1 cellular context compared by ENCODE assay signal in genomic region chr7:105656922-105657521, GRCh38.
TF ChIP-seq lines count a peak whose summit lies in the region.

No MANE protein-coding gene starts in this region.

TF ChIP-seq in GM23338, 12 proteins besides CTCF, POLR2A, EP300 and RAD21 (continued from another document):
- TF ChIP-seq, protein P1, sequence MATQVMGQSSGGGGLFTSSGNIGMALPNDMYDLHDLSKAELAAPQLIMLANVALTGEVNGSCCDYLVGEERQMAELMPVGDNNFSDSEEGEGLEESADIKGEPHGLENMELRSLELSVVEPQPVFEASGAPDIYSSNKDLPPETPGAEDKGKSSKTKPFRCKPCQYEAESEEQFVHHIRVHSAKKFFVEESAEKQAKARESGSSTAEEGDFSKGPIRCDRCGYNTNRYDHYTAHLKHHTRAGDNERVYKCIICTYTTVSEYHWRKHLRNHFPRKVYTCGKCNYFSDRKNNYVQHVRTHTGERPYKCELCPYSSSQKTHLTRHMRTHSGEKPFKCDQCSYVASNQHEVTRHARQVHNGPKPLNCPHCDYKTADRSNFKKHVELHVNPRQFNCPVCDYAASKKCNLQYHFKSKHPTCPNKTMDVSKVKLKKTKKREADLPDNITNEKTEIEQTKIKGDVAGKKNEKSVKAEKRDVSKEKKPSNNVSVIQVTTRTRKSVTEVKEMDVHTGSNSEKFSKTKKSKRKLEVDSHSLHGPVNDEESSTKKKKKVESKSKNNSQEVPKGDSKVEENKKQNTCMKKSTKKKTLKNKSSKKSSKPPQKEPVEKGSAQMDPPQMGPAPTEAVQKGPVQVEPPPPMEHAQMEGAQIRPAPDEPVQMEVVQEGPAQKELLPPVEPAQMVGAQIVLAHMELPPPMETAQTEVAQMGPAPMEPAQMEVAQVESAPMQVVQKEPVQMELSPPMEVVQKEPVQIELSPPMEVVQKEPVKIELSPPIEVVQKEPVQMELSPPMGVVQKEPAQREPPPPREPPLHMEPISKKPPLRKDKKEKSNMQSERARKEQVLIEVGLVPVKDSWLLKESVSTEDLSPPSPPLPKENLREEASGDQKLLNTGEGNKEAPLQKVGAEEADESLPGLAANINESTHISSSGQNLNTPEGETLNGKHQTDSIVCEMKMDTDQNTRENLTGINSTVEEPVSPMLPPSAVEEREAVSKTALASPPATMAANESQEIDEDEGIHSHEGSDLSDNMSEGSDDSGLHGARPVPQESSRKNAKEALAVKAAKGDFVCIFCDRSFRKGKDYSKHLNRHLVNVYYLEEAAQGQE (IDR thresholded peaks at IDR 0.05; ENCODE audit: unreplicated experiment): no peak
- TF ChIP-seq ZNF114 (CRISPR knock-in tag; IDR thresholded peaks at IDR 0.05): no peak
- TF ChIP-seq JUNB (IDR thresholded peaks at IDR 0.05; ENCODE audit: unreplicated experiment): no peak
- no peak for TF ChIP-seq ZNF331 (CRISPR knock-in tag; IDR thresholded peaks at IDR 0.05; ENCODE audit: low read depth)
- TF ChIP-seq, protein P2, sequence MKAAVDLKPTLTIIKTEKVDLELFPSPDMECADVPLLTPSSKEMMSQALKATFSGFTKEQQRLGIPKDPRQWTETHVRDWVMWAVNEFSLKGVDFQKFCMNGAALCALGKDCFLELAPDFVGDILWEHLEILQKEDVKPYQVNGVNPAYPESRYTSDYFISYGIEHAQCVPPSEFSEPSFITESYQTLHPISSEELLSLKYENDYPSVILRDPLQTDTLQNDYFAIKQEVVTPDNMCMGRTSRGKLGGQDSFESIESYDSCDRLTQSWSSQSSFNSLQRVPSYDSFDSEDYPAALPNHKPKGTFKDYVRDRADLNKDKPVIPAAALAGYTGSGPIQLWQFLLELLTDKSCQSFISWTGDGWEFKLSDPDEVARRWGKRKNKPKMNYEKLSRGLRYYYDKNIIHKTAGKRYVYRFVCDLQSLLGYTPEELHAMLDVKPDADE (IDR thresholded peaks at IDR 0.05): no peak
